In genomic region chr15:53034767-53035245, GRCh38 we compare ENCODE assay signal across 1 cellular context.
TF ChIP-seq lines count a peak whose summit lies in the region.

No MANE protein-coding gene starts in this region.

TF ChIP-seq in liver, 16 proteins besides CTCF, POLR2A, EP300 and RAD21 (continued from another document):
- peak; percentile 68 for TF ChIP-seq ATF3 (IDR thresholded peaks at IDR 0.05)
- TF ChIP-seq NR2F2 (IDR thresholded peaks at IDR 0.05), result peak; percentile 82
- TF ChIP-seq SP1 (IDR thresholded peaks at IDR 0.05), result peak; percentile 100
- TF ChIP-seq JUND (IDR thresholded peaks at IDR 0.05), result peak; percentile 89 to 93
TF ChIP-seq in liver: peak in this region for 15.
